ENCODE assay signal across 32 cellular contexts in the genomic region with DNA sequence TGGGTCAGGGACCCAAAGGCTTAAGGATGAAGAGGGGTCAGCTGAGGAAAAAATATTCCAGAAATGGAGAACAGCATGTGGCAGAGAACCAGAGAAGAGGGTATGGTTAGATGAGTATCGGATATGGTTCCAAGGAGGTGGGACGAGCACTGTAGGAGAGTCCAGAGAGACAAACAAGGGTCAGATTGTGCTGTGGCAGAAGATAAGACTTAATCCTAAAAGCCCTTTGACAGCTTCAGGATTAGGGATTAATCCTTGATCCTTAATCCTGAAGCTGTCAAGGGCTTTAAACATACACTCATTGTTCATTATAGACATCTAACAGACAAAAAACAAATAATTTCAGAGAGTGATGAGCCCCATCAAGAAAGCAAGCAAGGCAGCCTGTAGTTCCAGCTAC.
"Had no signal": no experiment of that assay in that cellular context is flagged by ENCODE, and none has a peak within 500 bp of the region (broad histone marks: within the 10 kb centered on the region; RNA-seq: fewer than 3 reads in every experiment).

No MANE protein-coding gene starts in this region.

- H3K4me1 Mint-ChIP-seq: activated CD4-positive, alpha-beta T cell treated with anti-CD3 and anti-CD28 coated beads, Interleukin-2, amount 10 ng/mL, durations not matched to agents 7 days and 5 days; activated naive CD8-positive, alpha-beta T cell treated with anti-CD3 and anti-CD28 coated beads, Interleukin-2, amount 50 U/mL, for 24 hours; WTC11 had no signal

- H3K4me3 Mint-ChIP-seq: activated CD4-positive, alpha-beta memory T cell treated with anti-CD3 and anti-CD28 coated beads, Interleukin-2, amount 10 ng/mL, durations not matched to agents 7 days and 5 days; activated CD4-positive, alpha-beta T cell treated with anti-CD3 and anti-CD28 coated beads, Interleukin-2, amount 10 ng/mL, durations not matched to agents 7 days and 5 days; activated naive CD8-positive, alpha-beta T cell; activated naive CD8-positive, alpha-beta T cell treated with anti-CD3 and anti-CD28 coated beads, Interleukin-2, amount 50 U/mL, for 24 hours; activated T-cell treated with anti-CD3 and anti-CD28 coated beads, Interleukin-2, amount 50 U/mL, for 24 hours; activated T-cell treated with anti-CD3 and anti-CD28 coated beads, Interleukin-2, amount 50 U/mL, for 72 hours; T-helper 17 cell; T-helper 2 cell treated with Interferon-gamma antibody and Interleukin-4, amounts not matched to agents 5 μg/mL and 100 μg/mL, for 36 hours; WTC11 had no signal

- H3K27ac Mint-ChIP-seq: activated CD4-positive, alpha-beta memory T cell treated with anti-CD3 and anti-CD28 coated beads, Interleukin-2, amount 10 ng/mL, durations not matched to agents 7 days and 5 days; activated CD4-positive, alpha-beta T cell treated with anti-CD3 and anti-CD28 coated beads, Interleukin-2, amount 10 ng/mL, durations not matched to agents 7 days and 5 days; activated naive CD8-positive, alpha-beta T cell; activated naive CD8-positive, alpha-beta T cell treated with anti-CD3 and anti-CD28 coated beads, Interleukin-2, amount 50 U/mL, for 24 hours; activated T-cell treated with anti-CD3 and anti-CD28 coated beads, Interleukin-2, amount 50 U/mL, for 24 hours; activated T-cell treated with anti-CD3 and anti-CD28 coated beads, Interleukin-2, amount 50 U/mL, for 72 hours; T-helper 17 cell; T-helper 2 cell treated with Interferon-gamma antibody and Interleukin-4, amounts not matched to agents 5 μg/mL and 100 μg/mL, for 36 hours; WTC11 had no signal

- H3K9me3 Mint-ChIP-seq: activated CD4-positive, alpha-beta memory T cell treated with anti-CD3 and anti-CD28 coated beads, Interleukin-2, amount 10 ng/mL, durations not matched to agents 7 days and 5 days; activated naive CD8-positive, alpha-beta T cell treated with anti-CD3 and anti-CD28 coated beads, Interleukin-2, amount 50 U/mL, for 24 hours; activated T-cell treated with anti-CD3 and anti-CD28 coated beads, Interleukin-2, amount 50 U/mL, for 24 hours; activated T-cell treated with anti-CD3 and anti-CD28 coated beads, Interleukin-2, amount 50 U/mL, for 72 hours; T-helper 2 cell treated with Interferon-gamma antibody and Interleukin-4, amounts not matched to agents 5 μg/mL and 100 μg/mL, for 36 hours had no signal

- H3K27ac ChIP-seq: adrenal gland, body of pancreas, cardiac muscle cell, colonic mucosa, epithelial cell of prostate, esophagus squamous epithelium, gastroesophageal sphincter, heart right ventricle, hepatocyte had no signal

- DNase-seq: activated CD4-positive, alpha-beta memory T cell treated with anti-CD3 and anti-CD28 coated beads, Interleukin-2, amount 10 ng/mL, durations not matched to agents 7 days and 5 days; activated CD4-positive, alpha-beta T cell treated with anti-CD3 and anti-CD28 coated beads for 1 hour; activated CD4-positive, alpha-beta T cell treated with anti-CD3 and anti-CD28 coated beads for 4 hours; activated CD4-positive, alpha-beta T cell treated with anti-CD3 and anti-CD28 coated beads, Interleukin-2, amount 10 ng/mL, durations not matched to agents 7 days and 5 days; activated CD4-positive, alpha-beta T cell treated with anti-CD3 and anti-CD28 coated beads, Interleukin-2, amount 50 U/mL, for 4 hours; activated CD8-positive, alpha-beta memory T cell treated with anti-CD3 and anti-CD28 coated beads, Interleukin-2, amount 50 U/mL, for 48 hours; activated gamma-delta T cell; activated naive CD4-positive, alpha-beta T cell; activated naive CD4-positive, alpha-beta T cell treated with anti-CD3 and anti-CD28 coated beads, Interleukin-2, amount 50 U/mL, for 16 hours; activated naive CD8-positive, alpha-beta T cell treated with anti-CD3 and anti-CD28 coated beads, Interleukin-2, amount 50 U/mL, for 24 hours; activated T-cell treated with anti-CD3 and anti-CD28 coated beads for 4 hours; activated T-cell treated with anti-CD3 and anti-CD28 coated beads, Interleukin-2, amount 50 U/mL, for 24 hours; activated T-cell treated with anti-CD3 and anti-CD28 coated beads, Interleukin-2, amount 50 U/mL, for 72 hours; adrenal gland; amygdala; aorta; body of pancreas; central memory CD4-positive, alpha-beta T cell; cerebellar nuclear complex; colonic mucosa; effector CD8-positive, alpha-beta T cell; esophagus squamous epithelium; heart right ventricle; T-helper 17 cell; T1000 had no signal

- H3K36me3 Mint-ChIP-seq: activated naive CD8-positive, alpha-beta T cell had no signal

- H3K27me3 Mint-ChIP-seq: activated CD4-positive, alpha-beta memory T cell treated with anti-CD3 and anti-CD28 coated beads, Interleukin-2, amount 10 ng/mL, durations not matched to agents 7 days and 5 days; activated naive CD8-positive, alpha-beta T cell treated with anti-CD3 and anti-CD28 coated beads, Interleukin-2, amount 50 U/mL, for 24 hours; activated T-cell treated with anti-CD3 and anti-CD28 coated beads, Interleukin-2, amount 50 U/mL, for 24 hours; T-helper 17 cell had no signal
